In the genomic region with DNA sequence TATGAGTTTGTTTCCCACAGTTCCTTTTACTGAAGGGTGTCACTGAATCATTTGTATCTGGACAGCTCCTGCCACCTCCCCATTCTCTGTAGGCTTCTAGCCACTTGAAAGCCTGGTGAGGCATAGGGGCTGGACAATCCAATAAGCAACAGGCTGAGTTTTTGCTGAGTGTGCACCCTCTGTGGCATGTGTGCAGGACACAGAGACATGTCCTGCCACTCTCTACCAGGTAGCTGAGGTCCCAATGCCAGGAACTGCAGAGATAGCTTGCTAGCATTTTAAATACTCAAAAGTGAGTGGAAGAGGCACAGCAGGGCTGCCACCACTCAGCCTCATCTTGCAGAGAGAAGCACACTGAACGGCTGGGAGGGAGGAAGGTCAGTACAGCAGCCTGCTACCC, we compare ENCODE assay signal across 22 cellular contexts.
"Had no signal": no experiment of that assay in that cellular context is flagged by ENCODE, and none has a peak within 500 bp of the region (broad histone marks: within the 10 kb centered on the region; RNA-seq: fewer than 3 reads in every experiment).

No MANE protein-coding gene starts in this region.

- H3K27me3 ChIP-seq: body of pancreas, esophagus squamous epithelium, gastroesophageal sphincter, sigmoid colon, spleen, upper lobe of left lung had no signal

- H3K27ac ChIP-seq: body of pancreas, spleen, upper lobe of left lung had no signal

- ATAC-seq: activated CD4-positive, alpha-beta T cell treated with anti-CD3 and anti-CD28 coated beads for 36 hours; activated naive CD8-positive, alpha-beta T cell treated with anti-CD3 and anti-CD28 coated beads, Interleukin-2, amount 50 U/mL, for 24 hours; body of pancreas; gastroesophageal sphincter; T-cell; WTC11 had no signal

- H3K9me3 ChIP-seq: body of pancreas, esophagus squamous epithelium, gastroesophageal sphincter, sigmoid colon, spleen, thoracic aorta, upper lobe of left lung had no signal

- DNase-seq: activated CD4-positive, alpha-beta T cell treated with anti-CD3 and anti-CD28 coated beads for 36 hours; activated CD4-positive, alpha-beta T cell treated with anti-CD3 and anti-CD28 coated beads, Interleukin-2, amount 50 U/mL, for 48 hours; activated effector memory CD4-positive, alpha-beta T cell treated with Interleukin-2 at 50 U/mL for 16 hours; activated naive CD4-positive, alpha-beta T cell treated with anti-CD3 and anti-CD28 coated beads, Interleukin-2, amount 10 ng/mL, durations not matched to agents 7 days and 5 days; activated naive CD8-positive, alpha-beta T cell treated with anti-CD3 and anti-CD28 coated beads, Interleukin-2, amount 50 U/mL, for 24 hours; activated T-cell treated with anti-CD3 and anti-CD28 coated beads, Interleukin-2, amount 50 U/mL, for 48 hours; body of pancreas; dermis blood vessel endothelial cell; esophagus squamous epithelium; mesenchymal stem cell; naive B cell; sigmoid colon; spleen; stimulated activated CD4-positive, alpha-beta T cell treated with anti-CD3 and anti-CD28 coated beads, Interleukin-4, amount 100 ng/mL, for 1 hour; stimulated activated naive CD4-positive, alpha-beta T cell treated with Interleukin-2 at 50 U/mL for 16 hours; T-cell; upper lobe of left lung had no signal

- FAIRE-seq: islet of Langerhans, TTC549 had no signal

- H3K4me3 ChIP-seq: body of pancreas, esophagus squamous epithelium, gastroesophageal sphincter, sigmoid colon, spleen, thoracic aorta, upper lobe of left lung had no signal

- H3K4me1 ChIP-seq: body of pancreas had no signal
